Comparison of ENCODE assay signal across 12 cellular contexts in genomic region chr11:58582437-58582836, GRCh38. TPM values are rescaled to one million over a fixed set of nuclear protein-coding genes. Genes with fewer than 3 reads are reported as not detected.
A peak's percentile ranks its signal among the peaks of the same experiment; 100 is the strongest.
DNase-seq lines count a peak whose midpoint lies in the region; ATAC-seq, FAIRE-seq and TF ChIP-seq lines count a peak whose summit lies in the region.
"Had no signal": no experiment of that assay in that cellular context is flagged by ENCODE, and none has a peak within 500 bp of the region (broad histone marks: within the 10 kb centered on the region; RNA-seq: fewer than 3 reads in every experiment).

No MANE protein-coding gene starts in this region.

- H3K23ac ChIP-seq in mesenchymal stem cell (ENCODE audit: low read length in 2 of 2) = no peak overlapping the region

- no peak overlapping the region for H3K4ac ChIP-seq in mesenchymal stem cell (ENCODE audit: low read depth in 1 of 2, low read length in 2 of 2)

- no CpG with 5 or more reads among the region's 1 CpG for WGBS in mesenchymal stem cell

- H3K9ac ChIP-seq in BLaER1 = no peak overlapping the region
- peak overlapping the region; percentile 57 for H3K9ac ChIP-seq in mesenchymal stem cell (ENCODE audit: low read length)

- no peak overlapping the region for H2AFZ ChIP-seq in mesenchymal stem cell (ENCODE audit: low read depth, low read length)

- no peak for ATAC-seq in activated CD8-positive, alpha-beta T cell treated with anti-CD3 and anti-CD28 coated beads, Interleukin-2, amount 10 ng/mL, durations not matched to agents 7 days and 5 days
- no peak for ATAC-seq in GM19463 (IDR thresholded peaks at IDR 0.05; ENCODE audit: unreplicated experiment)
- ATAC-seq: activated CD8-positive, alpha-beta memory T cell treated with anti-CD3 and anti-CD28 coated beads, Interleukin-2, amount 10 ng/mL, durations not matched to agents 7 days and 5 days had no signal

- CTCF ChIA-PET in activated CD8-positive, alpha-beta T cell treated with anti-CD3 and anti-CD28 coated beads, Interleukin-2, amount 10 ng/mL, durations not matched to agents 7 days and 5 days (lab: Charles Lee) = interaction anchor here (0.7 to 8.1 kb wide), 7 partner anchors 14 to 781 kb away, joined by 3 to 100 read pairs (median 4); no protein-coding TSS in a partner anchor

- no peak overlapping the region for H4K8ac ChIP-seq in mesenchymal stem cell (ENCODE audit: low read length)

- no peak for TF ChIP-seq POLR2A in GM12891 (IDR thresholded peaks at IDR 0.05; ENCODE audit: low read depth, low read length)

- H3K36me3 Mint-ChIP-seq in activated CD8-positive, alpha-beta T cell treated with anti-CD3 and anti-CD28 coated beads, Interleukin-2, amount 10 ng/mL, durations not matched to agents 7 days and 5 days (ENCODE audit: low read depth) = peaks cover 38% of the 10 kb centered on the region
- H3K36me3 Mint-ChIP-seq: mesothelial cell of epicardium had no signal

- H3K4me3 ChIP-seq in BLaER1 = no peak overlapping the region
- peak overlapping the region; percentile 29; the same call in 1 of the 2 replicates for H3K4me3 ChIP-seq in GM06990 (replicated peaks; ENCODE audit: low read depth, low read length)
- H3K4me3 ChIP-seq in mesenchymal stem cell (ENCODE audit: insufficient read depth in 1 of 2, low read depth in 1 of 2, low read length in 2 of 2) = peak overlapping the region in 1 of 2 experiments; percentile 90

- H3K27me3 ChIP-seq in BLaER1 = no peaks in the 10 kb centered on the region
- H3K27me3 ChIP-seq in GM06990 (replicated peaks; ENCODE audit: control insufficient read depth, insufficient read depth, low read length) = no peaks in the 10 kb centered on the region
- no peaks in the 10 kb centered on the region for H3K27me3 ChIP-seq in mesenchymal stem cell (ENCODE audit: control insufficient read depth in 1 of 2, insufficient read depth in 1 of 2, low read length in 2 of 2)

- no peak overlapping the region for H2BK15ac ChIP-seq in mesenchymal stem cell (ENCODE audit: low read depth, poor library complexity, severe bottlenecking)

- no peak overlapping the region for H3K27ac Mint-ChIP-seq in activated CD8-positive, alpha-beta T cell treated with anti-CD3 and anti-CD28 coated beads, Interleukin-2, amount 10 ng/mL, durations not matched to agents 7 days and 5 days
- H3K27ac Mint-ChIP-seq: activated CD8-positive, alpha-beta memory T cell treated with anti-CD3 and anti-CD28 coated beads, Interleukin-2, amount 10 ng/mL, durations not matched to agents 7 days and 5 days had no signal

- H3K4me2 ChIP-seq in BLaER1 (peak overlapping the region; percentile 91), mesenchymal stem cell (ENCODE audit: low read length, poor library complexity, severe bottlenecking) (no peak overlapping the region)

- H2BK12ac ChIP-seq in mesenchymal stem cell (ENCODE audit: low read length in 2 of 2) = no peak overlapping the region

- intact Hi-C loops in head of caudate nucleus (cut with DNase I) = no loop called here

- peaks cover 39% of the 10 kb centered on the region for H3K4me1 Mint-ChIP-seq in activated CD8-positive, alpha-beta T cell treated with anti-CD3 and anti-CD28 coated beads, Interleukin-2, amount 10 ng/mL, durations not matched to agents 7 days and 5 days (ENCODE audit: low read depth)

- H4K20me1 ChIP-seq in BLaER1 = peaks cover 78% of the 10 kb centered on the region

- no peak for TF ChIP-seq CTCF in GM06990 (IDR thresholded peaks at IDR 0.05; ENCODE audit: insufficient read depth, low read length, poor library complexity, severe bottlenecking)

- H2BK120ac ChIP-seq in mesenchymal stem cell (ENCODE audit: low read depth, low read length) = no peak overlapping the region

- H2BK5ac ChIP-seq in mesenchymal stem cell (ENCODE audit: low read depth, low read length, poor library complexity, severe bottlenecking) = no peak overlapping the region

- no peaks in the 10 kb centered on the region for H3K79me1 ChIP-seq in mesenchymal stem cell (replicated peaks; ENCODE audit: low read length, poor library complexity, severe bottlenecking)

- POLR2A ChIA-PET in activated CD8-positive, alpha-beta T cell treated with anti-CD3 and anti-CD28 coated beads, Interleukin-2, amount 10 ng/mL, durations not matched to agents 7 days and 5 days (lab: Charles Lee) = no interaction called here

- H3K9me3 ChIP-seq in BLaER1 = no peaks in the 10 kb centered on the region
- no peaks in the 10 kb centered on the region for H3K9me3 ChIP-seq in mesenchymal stem cell (ENCODE audit: control insufficient read depth, low read length)

- H3K9me3 Mint-ChIP-seq in activated CD8-positive, alpha-beta T cell treated with anti-CD3 and anti-CD28 coated beads, Interleukin-2, amount 10 ng/mL, durations not matched to agents 7 days and 5 days (ENCODE audit: insufficient read depth) = no peaks in the 10 kb centered on the region
- H3K9me3 Mint-ChIP-seq: mesothelial cell of epicardium had no signal

- FAIRE-seq in GM12891 (lab: Jason Lieb, UNC) = no peak
- FAIRE-seq: islet of Langerhans had no signal

- no peaks in the 10 kb centered on the region for H3K27me3 Mint-ChIP-seq in activated CD8-positive, alpha-beta T cell treated with anti-CD3 and anti-CD28 coated beads, Interleukin-2, amount 10 ng/mL, durations not matched to agents 7 days and 5 days (ENCODE audit: low read depth)
- H3K27me3 Mint-ChIP-seq: activated CD8-positive, alpha-beta memory T cell treated with anti-CD3 and anti-CD28 coated beads, Interleukin-2, amount 10 ng/mL, durations not matched to agents 7 days and 5 days had no signal

- DNase-seq in GM06990 (ENCODE audit: extremely low read depth, insufficient read length) = no peak
- no peak for DNase-seq in activated CD8-positive, alpha-beta T cell treated with anti-CD3 and anti-CD28 coated beads, Interleukin-2, amount 10 ng/mL, durations not matched to agents 7 days and 5 days
- no peak for DNase-seq in mesenchymal stem cell
- DNase-seq in head of caudate nucleus = no peak
- DNase-seq in GM12891 (ENCODE audit: insufficient read length, low spot score) = no peak
- DNase-seq: activated CD8-positive, alpha-beta memory T cell treated with anti-CD3 and anti-CD28 coated beads, Interleukin-2, amount 10 ng/mL, durations not matched to agents 7 days and 5 days; IMR-90; NCI-H2227 treated with DMSO at 0.1 percent for 48 hours had no signal

- H3K36me3 ChIP-seq in BLaER1 (peaks cover 23% of the 10 kb centered on the region), GM06990 (ENCODE audit: control insufficient read depth, insufficient read depth, low read length) (no peaks in the 10 kb centered on the region), mesenchymal stem cell (ENCODE audit: control insufficient read depth in 1 of 2, insufficient read depth in 2 of 2, low read depth in 1 of 2, low read length in 2 of 2) (peaks cover 0 to 34% of the 10 kb centered on the region in 2 experiments)

- no peak overlapping the region for H2AK5ac ChIP-seq in mesenchymal stem cell (ENCODE audit: low read length, severe bottlenecking)

- no peak overlapping the region for H3K14ac ChIP-seq in mesenchymal stem cell (ENCODE audit: low read length in 2 of 2)

- no peak overlapping the region for H4K91ac ChIP-seq in mesenchymal stem cell (ENCODE audit: low read length)

- no peak overlapping the region for H3K27ac ChIP-seq in BLaER1
- H3K27ac ChIP-seq in mesenchymal stem cell (ENCODE audit: low read length, poor library complexity, severe bottlenecking) = no peak overlapping the region

- no peak overlapping the region for H3K18ac ChIP-seq in mesenchymal stem cell (ENCODE audit: low read depth in 1 of 2, low read length in 2 of 2)

- peak overlapping the region; percentile 12 for H3K4me3 Mint-ChIP-seq in activated CD8-positive, alpha-beta T cell treated with anti-CD3 and anti-CD28 coated beads, Interleukin-2, amount 10 ng/mL, durations not matched to agents 7 days and 5 days
- H3K4me3 Mint-ChIP-seq: mesothelial cell of epicardium had no signal

- H3K4me1 ChIP-seq in BLaER1 = peaks cover 29% of the 10 kb centered on the region
- peaks cover 3% of the 10 kb centered on the region for H3K4me1 ChIP-seq in mesenchymal stem cell (ENCODE audit: control insufficient read depth, insufficient read depth, low read depth, low read length)

TF ChIP-seq in GM12891, 5 proteins besides CTCF, POLR2A, EP300 and RAD21:
- TF ChIP-seq SPI1 (IDR thresholded peaks at IDR 0.05; ENCODE audit: low read depth, low read length) = no peak
- no peak for TF ChIP-seq TAF1 (IDR thresholded peaks at IDR 0.05; ENCODE audit: low read depth, low read length)
- no peak for TF ChIP-seq POU2F2 (IDR thresholded peaks at IDR 0.05; ENCODE audit: low read depth, low read length)
- no peak for TF ChIP-seq PAX5 (IDR thresholded peaks at IDR 0.05; ENCODE audit: insufficient read depth, low read length, severe bottlenecking)
- no peak for TF ChIP-seq POLR2AphosphoS5 (IDR thresholded peaks at IDR 0.05; ENCODE audit: low read depth, low read length)

RNA-seq across cellular contexts. Expression of gene ZFP91, which starts 3.6 kb away (rescaled TPM):
- total RNA-seq in activated CD8-positive, alpha-beta T cell treated with anti-CD3 and anti-CD28 coated beads, Interleukin-2, amount 10 ng/mL, durations not matched to agents 7 days and 5 days = 10 to 100 TPM; 59.9 to 60.1 TPM
- polyA plus RNA-seq in mesenchymal stem cell (2013, experiment 1 of 2) = 56.1 TPM
- 55.8 TPM for polyA plus RNA-seq in mesenchymal stem cell (2013, experiment 2 of 2)
- polyA plus RNA-seq in GM12891 (2012; ENCODE audit: low read depth, missing spikeins) = 22.5 TPM

RNA-seq across cellular contexts. Expression of gene LPXN, which starts 6.8 kb away (rescaled TPM):
- 100 to 1,000 TPM; 159 to 169 TPM for total RNA-seq in activated CD8-positive, alpha-beta T cell treated with anti-CD3 and anti-CD28 coated beads, Interleukin-2, amount 10 ng/mL, durations not matched to agents 7 days and 5 days
- polyA plus RNA-seq in mesenchymal stem cell (2013, experiment 1 of 2) = 2.4 TPM
- polyA plus RNA-seq in mesenchymal stem cell (2013, experiment 2 of 2) = 2.1 TPM
- 158 TPM for polyA plus RNA-seq in GM12891 (2012; ENCODE audit: low read depth, missing spikeins)

RNA-seq across cellular contexts. Expression of gene CNTF, which starts 40.0 kb away (rescaled TPM):
- 1 to 10 TPM; 2.8 to 4.2 TPM for total RNA-seq in activated CD8-positive, alpha-beta T cell treated with anti-CD3 and anti-CD28 coated beads, Interleukin-2, amount 10 ng/mL, durations not matched to agents 7 days and 5 days
- 0.65 TPM for polyA plus RNA-seq in mesenchymal stem cell (2013, experiment 1 of 2)
- polyA plus RNA-seq in mesenchymal stem cell (2013, experiment 2 of 2) = 0.51 TPM
- polyA plus RNA-seq in GM12891 (2012; ENCODE audit: low read depth, missing spikeins) = 1.2 TPM
